In genomic region chr3:114290911-114291901, GRCh38 we compare ENCODE assay signal across 8 cellular contexts. TPM values are rescaled to one million over a fixed set of nuclear protein-coding genes. Genes with fewer than 3 reads are reported as not detected.
A peak's percentile ranks its signal among the peaks of the same experiment; 100 is the strongest.
DNase-seq lines count a peak whose midpoint lies in the region; ATAC-seq, FAIRE-seq and TF ChIP-seq lines count a peak whose summit lies in the region.

No MANE protein-coding gene starts in this region.

- H3K36me3 ChIP-seq in breast epithelium: no peaks in the 10 kb centered on the region

- H3K9me3 ChIP-seq in breast epithelium: no peaks in the 10 kb centered on the region

- peak; percentile 96 for FAIRE-seq in GM18507 (lab: Jason Lieb, UNC)

- H3K4me3 ChIP-seq in breast epithelium: no peak overlapping the region

- H3K27ac ChIP-seq in 22Rv1: no peak overlapping the region
- H3K27ac ChIP-seq in VCaP: no peak overlapping the region
- H3K27ac ChIP-seq in breast epithelium: no peak overlapping the region

- peak; percentile 89 for ATAC-seq in HG02885 (IDR thresholded peaks at IDR 0.05; ENCODE audit: poor library complexity, unreplicated experiment)

- TF ChIP-seq POLR2A in breast epithelium (IDR thresholded peaks at IDR 0.05): no peak

- TF ChIP-seq CTCF in 22Rv1 (IDR thresholded peaks at IDR 0.05) (peak; percentile 92), VCaP (conservative IDR thresholded peaks at IDR 0.05) (peak; percentile 46), breast epithelium (IDR thresholded peaks at IDR 0.05) (peak; percentile 30 to 52 (median 47))

- intact Hi-C loops in breast epithelium (cut with DNase I; ENCODE audit: low total_unique reads): no loop called here

- no peaks in the 10 kb centered on the region for H3K4me1 ChIP-seq in breast epithelium

- no peaks in the 10 kb centered on the region for H3K27me3 ChIP-seq in breast epithelium

- DNase-seq in GM18507 (ENCODE audit: extremely low spot score, insufficient read length, low read depth) (peak; percentile 71), NCI-H2029 (lab: John Stamatoyannopoulos, UW) (peak; percentile 45), breast epithelium (ENCODE audit: low spot score in 2 of 2) (peak in 1 of 2 donors; percentile 35), left kidney (ENCODE audit: low read depth, low spot score) (peak; percentile 72)
- peak; percentile 70 to 91 (median 77) for DNase-seq in stimulated activated CD4-positive, alpha-beta T cell treated with anti-CD3 and anti-CD28 coated beads, TNF-alpha, amount 100 ng/mL, for 1 hour (ENCODE audit: low read depth in 3 of 3, low spot score in 1 of 3)

RNA-seq across cellular contexts. Expression of gene TIGIT, which starts 2.6 kb away (rescaled TPM):
- under 1 TPM; 0.29 to 0.48 (median 0.33) TPM for total RNA-seq in breast epithelium

RNA-seq across cellular contexts. Expression of gene ZNF80, which starts 53.8 kb away (rescaled TPM):
- total RNA-seq in breast epithelium: under 1 TPM in 2 of 3 donors, not detected in 1; 0.16 to 0.33 TPM
